Comparison of ENCODE assay signal across 18 cellular contexts in the genomic region with DNA sequence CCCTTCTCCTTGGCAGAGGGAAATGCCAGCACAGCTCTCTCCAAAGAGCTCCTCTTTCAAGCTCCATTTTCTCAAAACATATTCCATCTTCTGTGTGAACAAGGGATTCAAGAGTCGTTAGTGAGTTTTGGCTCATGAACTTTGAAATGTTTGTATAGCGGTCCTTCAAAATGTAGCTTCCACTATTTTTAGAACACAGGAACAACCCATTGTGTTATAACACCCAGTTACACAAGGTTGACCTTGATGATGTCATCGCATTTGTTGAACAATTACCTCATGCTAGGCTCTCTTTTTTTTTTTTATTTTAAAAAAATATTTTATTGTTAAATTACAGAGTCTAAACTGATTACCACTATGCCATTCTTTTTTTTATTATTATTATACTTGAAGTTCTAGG.
"Had no signal": no experiment of that assay in that cellular context is flagged by ENCODE, and none has a peak within 500 bp of the region (broad histone marks: within the 10 kb centered on the region; RNA-seq: fewer than 3 reads in every experiment).

No MANE protein-coding gene starts in this region.

- H3K36me3 ChIP-seq: esophagus muscularis mucosa, prostate gland, sigmoid colon, suprapubic skin, upper lobe of left lung had no signal

- DNase-seq: activated B cell treated with CpG ODN at 0.5 μM for 24 hours; activated CD4-positive, alpha-beta T cell treated with anti-CD3 and anti-CD28 coated beads, Interleukin-2, amount 10 ng/mL, durations not matched to agents 7 days and 5 days; activated CD8-positive, alpha-beta memory T cell treated with anti-CD3 and anti-CD28 coated beads for 24 hours; activated naive CD4-positive, alpha-beta T cell treated with anti-CD3 and anti-CD28 coated beads, Interleukin-2, amount 10 ng/mL, durations not matched to agents 7 days and 5 days; cerebellar nuclear complex; kidney; natural killer cell; nucleus accumbens; sigmoid colon; stimulated activated CD4-positive, alpha-beta T cell treated with anti-CD3 and anti-CD28 coated beads, Interleukin-2, amount 100 ng/mL, for 24 hours; stimulated activated naive CD4-positive, alpha-beta T cell treated with Interleukin-2 at 50 U/mL for 16 hours; upper lobe of left lung had no signal

- H3K27me3 Mint-ChIP-seq: activated T-helper 17 cell treated with anti-CD3 and anti-CD28 coated beads, Interleukin-2, amount 50 U/mL, for 72 hours; brain had no signal

- H3K36me3 Mint-ChIP-seq: natural killer cell had no signal

- H3K4me3 Mint-ChIP-seq: activated B cell treated with CpG ODN at 0.5 μM for 24 hours; activated CD4-positive, alpha-beta T cell treated with anti-CD3 and anti-CD28 coated beads, Interleukin-2, amount 10 ng/mL, durations not matched to agents 7 days and 5 days; activated naive CD4-positive, alpha-beta T cell treated with anti-CD3 and anti-CD28 coated beads, Interleukin-2, amount 10 ng/mL, durations not matched to agents 7 days and 5 days; activated T-helper 17 cell treated with anti-CD3 and anti-CD28 coated beads, Interleukin-2, amount 50 U/mL, for 72 hours; brain; natural killer cell; T-helper 1 cell treated with Interleukin-12 subunit alpha and Interleukin-12 subunit beta and Interleukin-4 antibody, amounts not matched to agents 30 μg/mL and 1 μg/mL, for 36 hours had no signal

- H3K27ac ChIP-seq: esophagus muscularis mucosa, prostate gland, suprapubic skin, upper lobe of left lung had no signal

- H3K27me3 ChIP-seq: esophagus muscularis mucosa, sigmoid colon, suprapubic skin, upper lobe of left lung had no signal

- H3K4me1 ChIP-seq: prostate gland, sigmoid colon had no signal

- H3K4me3 ChIP-seq: esophagus muscularis mucosa, prostate gland, sigmoid colon, suprapubic skin, upper lobe of left lung had no signal

- ATAC-seq: activated T-helper 17 cell treated with anti-CD3 and anti-CD28 coated beads, Interleukin-2, amount 50 U/mL, for 72 hours; natural killer cell had no signal

- H3K4me1 Mint-ChIP-seq: activated B cell treated with CpG ODN at 0.5 μM for 24 hours; activated T-helper 17 cell treated with anti-CD3 and anti-CD28 coated beads, Interleukin-2, amount 50 U/mL, for 72 hours; natural killer cell had no signal

- H3K27ac Mint-ChIP-seq: activated B cell treated with CpG ODN at 0.5 μM for 24 hours; activated CD4-positive, alpha-beta T cell treated with anti-CD3 and anti-CD28 coated beads, Interleukin-2, amount 10 ng/mL, durations not matched to agents 7 days and 5 days; activated naive CD4-positive, alpha-beta T cell treated with anti-CD3 and anti-CD28 coated beads, Interleukin-2, amount 10 ng/mL, durations not matched to agents 7 days and 5 days; activated T-helper 17 cell treated with anti-CD3 and anti-CD28 coated beads, Interleukin-2, amount 50 U/mL, for 72 hours; natural killer cell; T-helper 1 cell treated with Interleukin-12 subunit alpha and Interleukin-12 subunit beta and Interleukin-4 antibody, amounts not matched to agents 30 μg/mL and 1 μg/mL, for 36 hours had no signal

- H3K9me3 Mint-ChIP-seq: natural killer cell had no signal

- H3K9me3 ChIP-seq: esophagus muscularis mucosa, prostate gland, sigmoid colon, suprapubic skin, upper lobe of left lung had no signal
